8 cellular contexts compared by ENCODE assay signal in the genomic region with DNA sequence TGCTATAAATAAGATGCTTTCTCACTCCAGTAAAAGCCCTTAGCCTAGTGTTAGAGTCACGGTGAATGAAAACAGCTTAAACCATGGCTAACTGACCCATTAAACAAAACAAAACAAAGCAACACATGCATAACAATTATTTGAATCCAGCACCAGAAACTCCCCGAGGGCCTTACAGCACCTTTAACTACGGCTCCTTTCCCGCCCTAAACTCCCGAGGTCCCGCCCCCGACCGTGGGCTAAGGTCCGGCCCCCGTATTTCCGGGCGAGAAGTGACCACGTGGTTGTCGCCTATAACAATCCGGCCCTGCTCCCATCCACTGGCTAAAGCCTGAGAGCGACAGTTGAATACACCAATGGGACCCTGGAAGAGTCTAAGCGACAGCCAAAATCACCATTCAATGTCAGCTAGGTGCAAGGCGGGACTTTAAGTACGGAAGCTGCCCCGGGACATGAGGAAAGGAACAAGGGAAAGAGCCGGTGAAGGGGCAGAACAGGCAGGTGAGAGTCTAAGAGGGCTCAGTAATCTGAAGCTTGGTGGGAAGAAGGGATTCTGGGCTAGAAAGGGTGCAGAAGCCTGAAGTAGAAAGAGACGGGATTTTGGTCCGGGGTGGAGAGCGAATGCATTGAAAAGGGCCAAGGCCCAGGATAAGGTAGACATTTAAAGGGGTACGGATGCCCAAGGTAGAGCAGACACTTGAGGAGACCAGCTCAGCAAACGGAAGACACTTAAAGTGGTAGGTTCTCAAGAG. TPM values are rescaled to one million over a fixed set of nuclear protein-coding genes. Genes with fewer than 3 reads are reported as not detected.
DNase-seq lines count a peak whose midpoint lies in the region; ATAC-seq and TF ChIP-seq lines count a peak whose summit lies in the region.

A gene (plus strand): TSS at position 448 of the 752 bp plus-strand sequence. CDS start 351 bp downstream, outside the sequence.

- peak within 1 kb of the TSS; percentile 96 to 98 for H3K4me3 ChIP-seq in duodenal mucosa (ENCODE audit: low read depth in 1 of 2, low read length in 2 of 2)
- peak within 1 kb of the TSS; percentile 87 to 97 (median 88) for H3K4me3 ChIP-seq in liver (ENCODE audit: low read depth in 1 of 3, low read length in 3 of 3)

- no peak within 1 kb of the TSS for H3K27ac Mint-ChIP-seq in CD4-positive, alpha-beta T cell

- H3K9me3 Mint-ChIP-seq in CD4-positive, alpha-beta T cell = no peaks in the 10 kb centered on the region

- peaks cover 13 to 18% of the 10 kb centered on the region in 2 donors for H3K4me1 ChIP-seq in duodenal mucosa (ENCODE audit: control insufficient read depth in 1 of 2, insufficient read depth in 2 of 2, low read length in 2 of 2)
- H3K4me1 ChIP-seq in liver (ENCODE audit: control insufficient read depth in 4 of 4, insufficient read depth in 4 of 4, low read length in 3 of 4) = peaks cover 3 to 29% (median 18%) of the 10 kb centered on the region in 4 donors

- no peak for TF ChIP-seq CTCF in CD4-positive, alpha-beta T cell (IDR thresholded peaks at IDR 0.05)
- peak; percentile 1 for TF ChIP-seq CTCF in liver (IDR thresholded peaks at IDR 0.05; ENCODE audit: low read depth, low read length, missing input control)

- peaks cover 9% of the 10 kb centered on the region for H3K36me3 Mint-ChIP-seq in CD4-positive, alpha-beta T cell (ENCODE audit: low read depth)

- peak; percentile 85 to 94 (median 90) for DNase-seq in CD4-positive, alpha-beta T cell
- DNase-seq in HK-2 (ENCODE audit: unreplicated experiment) (peak; percentile 98), NCI-H82 treated with DMSO at 0.1 percent for 48 hours (lab: John Stamatoyannopoulos, UW; ENCODE audit: unreplicated experiment) (peak; percentile 100)
- peak; percentile 96 to 97 for DNase-seq in activated CD4-positive, alpha-beta T cell treated with anti-CD3 and anti-CD28 coated beads, Interleukin-2, amount 50 U/mL, for 48 hours
- DNase-seq in stimulated activated CD4-positive, alpha-beta T cell treated with anti-CD3 and anti-CD28 coated beads, Interleukin-4, amount 100 ng/mL, for 1 hour = peak; percentile 94

- intact Hi-C loops in CD4-positive, alpha-beta T cell (cut with DNase I, micrococcal nuclease) = loop anchor here (1.0 to 2.0 kb wide), 4 partner anchors 18 to 34 kb away; a partner anchor contains a TSS

- H3K9me3 ChIP-seq in CD4-positive, alpha-beta T cell (ENCODE audit: control insufficient read depth, low read length) = no peaks in the 10 kb centered on the region
- H3K9me3 ChIP-seq in duodenal mucosa (ENCODE audit: control insufficient read depth in 1 of 2, low read length in 2 of 2) (no peaks in the 10 kb centered on the region), liver (ENCODE audit: control insufficient read depth in 4 of 4, low read length in 3 of 4) (no peaks in the 10 kb centered on the region)

- peak within 1 kb of the TSS; percentile 78 to 93 for H3K9ac ChIP-seq in duodenal mucosa (ENCODE audit: low read depth in 1 of 2, low read length in 2 of 2)
- H3K9ac ChIP-seq in liver (ENCODE audit: low read depth in 1 of 2, low read length in 2 of 2) = peak within 1 kb of the TSS; percentile 80 to 94

- H3K36me3 ChIP-seq in duodenal mucosa (ENCODE audit: control insufficient read depth in 1 of 2, insufficient read depth in 2 of 2, low read length in 2 of 2) = peaks cover 2 to 18% of the 10 kb centered on the region in 2 donors
- H3K36me3 ChIP-seq in liver (ENCODE audit: control insufficient read depth in 4 of 4, insufficient read depth in 3 of 4, low read depth in 1 of 4, low read length in 3 of 4) = peaks cover 0 to 10% (median 3%) of the 10 kb centered on the region in 4 donors

- peak; percentile 99 for ATAC-seq in CD4-positive, alpha-beta T cell (ENCODE audit: poor library complexity)
- peak; percentile 97 for ATAC-seq in GM19455 (IDR thresholded peaks at IDR 0.05; ENCODE audit: unreplicated experiment)

- H3K4me1 Mint-ChIP-seq in CD4-positive, alpha-beta T cell (ENCODE audit: low read depth) = peaks cover 10% of the 10 kb centered on the region

- peak within 1 kb of the TSS; percentile 54 for H3K27ac ChIP-seq in CD4-positive, alpha-beta T cell (ENCODE audit: low read depth, low read length)
- H3K27ac ChIP-seq in duodenal mucosa (ENCODE audit: low read depth, low read length) (no peak within 1 kb of the TSS), liver (ENCODE audit: low read depth in 1 of 2, low read length in 2 of 2) (peak within 1 kb of the TSS; percentile 23 to 69)

- no peaks in the 10 kb centered on the region for H3K27me3 Mint-ChIP-seq in CD4-positive, alpha-beta T cell

- WGBS in liver = 1% methylated on average over 26 of the region's 26 CpGs

- no peaks in the 10 kb centered on the region for H3K27me3 ChIP-seq in CD4-positive, alpha-beta T cell (ENCODE audit: control insufficient read depth, insufficient read depth, low read length)
- H3K27me3 ChIP-seq in duodenal mucosa (ENCODE audit: control insufficient read depth in 1 of 2, insufficient read depth in 2 of 2, low read length in 2 of 2) (no peaks in the 10 kb centered on the region), liver (ENCODE audit: control insufficient read depth in 4 of 4, insufficient read depth in 4 of 4, low read length in 3 of 4) (no peaks in the 10 kb centered on the region)

- peak; percentile 30 to 55 for TF ChIP-seq RAD21 in liver (IDR thresholded peaks at IDR 0.05)

- CTCF ChIA-PET in CD4-positive, alpha-beta T cell (lab: Charles Lee) = interaction anchor here (0.6 to 3.5 kb wide), 11 partner anchors 14 to 102 kb away, joined by 3 to 54 read pairs (median 6); a partner anchor contains a TSS

- no peak within 1 kb of the TSS for H3K4me3 Mint-ChIP-seq in CD4-positive, alpha-beta T cell

- POLR2A ChIA-PET in CD4-positive, alpha-beta T cell (lab: Charles Lee) = interaction anchor here (0.6 to 4.1 kb wide), 18 partner anchors 9 to 102 kb away, joined by 3 to 52 read pairs (median 10); a partner anchor contains a TSS

TF ChIP-seq in liver, 16 proteins besides CTCF, POLR2A, EP300 and RAD21 (continues in another document):
- TF ChIP-seq HNF4A (conservative IDR thresholded peaks at IDR 0.05) (peak; percentile 52 to 55), NR2F2 (IDR thresholded peaks at IDR 0.05) (no peak), RXRA (IDR thresholded peaks at IDR 0.05) (peak; percentile 31 to 56), FOXA1 (IDR thresholded peaks at IDR 0.05) (no peak), HNF4G (IDR thresholded peaks at IDR 0.05) (no peak), JUND (IDR thresholded peaks at IDR 0.05) (no peak), EGR1 (IDR thresholded peaks at IDR 0.05; ENCODE audit: low read depth in 2 of 2) (peak; percentile 50 to 70), GABPA (IDR thresholded peaks at IDR 0.05 in 1 of 2, conservative IDR thresholded peaks at IDR 0.05 in 1 of 2) (peak; percentile 84 to 97), YY1 (IDR thresholded peaks at IDR 0.05) (peak; percentile 74), SP1 (IDR thresholded peaks at IDR 0.05) (peak; percentile 99), TAF1 (conservative IDR thresholded peaks at IDR 0.05) (no peak), FOXA2 (IDR thresholded peaks at IDR 0.05) (no peak)
- TF ChIP-seq, protein P1, sequence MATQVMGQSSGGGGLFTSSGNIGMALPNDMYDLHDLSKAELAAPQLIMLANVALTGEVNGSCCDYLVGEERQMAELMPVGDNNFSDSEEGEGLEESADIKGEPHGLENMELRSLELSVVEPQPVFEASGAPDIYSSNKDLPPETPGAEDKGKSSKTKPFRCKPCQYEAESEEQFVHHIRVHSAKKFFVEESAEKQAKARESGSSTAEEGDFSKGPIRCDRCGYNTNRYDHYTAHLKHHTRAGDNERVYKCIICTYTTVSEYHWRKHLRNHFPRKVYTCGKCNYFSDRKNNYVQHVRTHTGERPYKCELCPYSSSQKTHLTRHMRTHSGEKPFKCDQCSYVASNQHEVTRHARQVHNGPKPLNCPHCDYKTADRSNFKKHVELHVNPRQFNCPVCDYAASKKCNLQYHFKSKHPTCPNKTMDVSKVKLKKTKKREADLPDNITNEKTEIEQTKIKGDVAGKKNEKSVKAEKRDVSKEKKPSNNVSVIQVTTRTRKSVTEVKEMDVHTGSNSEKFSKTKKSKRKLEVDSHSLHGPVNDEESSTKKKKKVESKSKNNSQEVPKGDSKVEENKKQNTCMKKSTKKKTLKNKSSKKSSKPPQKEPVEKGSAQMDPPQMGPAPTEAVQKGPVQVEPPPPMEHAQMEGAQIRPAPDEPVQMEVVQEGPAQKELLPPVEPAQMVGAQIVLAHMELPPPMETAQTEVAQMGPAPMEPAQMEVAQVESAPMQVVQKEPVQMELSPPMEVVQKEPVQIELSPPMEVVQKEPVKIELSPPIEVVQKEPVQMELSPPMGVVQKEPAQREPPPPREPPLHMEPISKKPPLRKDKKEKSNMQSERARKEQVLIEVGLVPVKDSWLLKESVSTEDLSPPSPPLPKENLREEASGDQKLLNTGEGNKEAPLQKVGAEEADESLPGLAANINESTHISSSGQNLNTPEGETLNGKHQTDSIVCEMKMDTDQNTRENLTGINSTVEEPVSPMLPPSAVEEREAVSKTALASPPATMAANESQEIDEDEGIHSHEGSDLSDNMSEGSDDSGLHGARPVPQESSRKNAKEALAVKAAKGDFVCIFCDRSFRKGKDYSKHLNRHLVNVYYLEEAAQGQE (IDR thresholded peaks at IDR 0.05) = peak; percentile 35
- TF ChIP-seq, protein P2, sequence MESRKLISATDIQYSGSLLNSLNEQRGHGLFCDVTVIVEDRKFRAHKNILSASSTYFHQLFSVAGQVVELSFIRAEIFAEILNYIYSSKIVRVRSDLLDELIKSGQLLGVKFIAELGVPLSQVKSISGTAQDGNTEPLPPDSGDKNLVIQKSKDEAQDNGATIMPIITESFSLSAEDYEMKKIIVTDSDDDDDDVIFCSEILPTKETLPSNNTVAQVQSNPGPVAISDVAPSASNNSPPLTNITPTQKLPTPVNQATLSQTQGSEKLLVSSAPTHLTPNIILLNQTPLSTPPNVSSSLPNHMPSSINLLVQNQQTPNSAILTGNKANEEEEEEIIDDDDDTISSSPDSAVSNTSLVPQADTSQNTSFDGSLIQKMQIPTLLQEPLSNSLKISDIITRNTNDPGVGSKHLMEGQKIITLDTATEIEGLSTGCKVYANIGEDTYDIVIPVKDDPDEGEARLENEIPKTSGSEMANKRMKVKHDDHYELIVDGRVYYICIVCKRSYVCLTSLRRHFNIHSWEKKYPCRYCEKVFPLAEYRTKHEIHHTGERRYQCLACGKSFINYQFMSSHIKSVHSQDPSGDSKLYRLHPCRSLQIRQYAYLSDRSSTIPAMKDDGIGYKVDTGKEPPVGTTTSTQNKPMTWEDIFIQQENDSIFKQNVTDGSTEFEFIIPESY (IDR thresholded peaks at IDR 0.05) = peak; percentile 97
- TF ChIP-seq, protein P3, sequence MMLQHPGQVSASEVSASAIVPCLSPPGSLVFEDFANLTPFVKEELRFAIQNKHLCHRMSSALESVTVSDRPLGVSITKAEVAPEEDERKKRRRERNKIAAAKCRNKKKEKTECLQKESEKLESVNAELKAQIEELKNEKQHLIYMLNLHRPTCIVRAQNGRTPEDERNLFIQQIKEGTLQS (IDR thresholded peaks at IDR 0.05) = no peak

RNA-seq across cellular contexts. Expression of the gene that starts here (rescaled TPM):
- total RNA-seq in CD4-positive, alpha-beta T cell = 10 to 100 TPM; 16.7 to 19.4 TPM
- total RNA-seq in liver = 10 to 100 TPM; 10.4 to 20.2 TPM
- polyA plus RNA-seq in liver = 10 to 100 TPM; 24.7 to 31.6 TPM
